11 cellular contexts compared by ENCODE assay signal in genomic region chr4:155629183-155629825, GRCh38. TPM values are rescaled to one million over a fixed set of nuclear protein-coding genes. Genes with fewer than 3 reads are reported as not detected.
A peak's percentile ranks its signal among the peaks of the same experiment; 100 is the strongest.
DNase-seq lines count a peak whose midpoint lies in the region; ATAC-seq and TF ChIP-seq lines count a peak whose summit lies in the region.
"Had no signal": no experiment of that assay in that cellular context is flagged by ENCODE, and none has a peak within 500 bp of the region (broad histone marks: within the 10 kb centered on the region; RNA-seq: fewer than 3 reads in every experiment).

No MANE protein-coding gene starts in this region.

- H3K27ac ChIP-seq in breast epithelium: peak overlapping the region in 1 of 2 donors; percentile 17
- peak overlapping the region; percentile 72 for H3K27ac ChIP-seq in vagina

- H3K27me3 ChIP-seq in breast epithelium: no peaks in the 10 kb centered on the region
- no peaks in the 10 kb centered on the region for H3K27me3 ChIP-seq in vagina

- H3K4me3 ChIP-seq in breast epithelium (no peak overlapping the region), vagina (no peak overlapping the region)

- H3K9me3 Mint-ChIP-seq in MCF 10A (ENCODE audit: unreplicated experiment): peaks cover 2% of the 10 kb centered on the region
- peaks cover 2% of the 10 kb centered on the region for H3K9me3 Mint-ChIP-seq in activated naive CD8-positive, alpha-beta T cell treated with anti-CD3 and anti-CD28 coated beads for 36 hours

- H3K27me3 Mint-ChIP-seq in MCF 10A (ENCODE audit: insufficient read depth, unreplicated experiment): no peaks in the 10 kb centered on the region
- H3K27me3 Mint-ChIP-seq in activated naive CD8-positive, alpha-beta T cell treated with anti-CD3 and anti-CD28 coated beads for 36 hours: peaks cover under 1% of the 10 kb centered on the region

- no peaks in the 10 kb centered on the region for H3K9me3 ChIP-seq in breast epithelium
- no peaks in the 10 kb centered on the region for H3K9me3 ChIP-seq in vagina

- H3K36me3 Mint-ChIP-seq in MCF 10A (ENCODE audit: insufficient read depth, unreplicated experiment): no peaks in the 10 kb centered on the region
- H3K36me3 Mint-ChIP-seq in activated naive CD8-positive, alpha-beta T cell treated with anti-CD3 and anti-CD28 coated beads for 36 hours: no peaks in the 10 kb centered on the region

- H3K36me3 ChIP-seq in breast epithelium (no peaks in the 10 kb centered on the region), vagina (no peaks in the 10 kb centered on the region)

- CTCF ChIA-PET in MCF 10A (lab: Yijun Ruan, JAX): no interaction called here

- no peak for TF ChIP-seq CTCF in MCF 10A (IDR thresholded peaks at IDR 0.05; ENCODE audit: unreplicated experiment)
- TF ChIP-seq CTCF in breast epithelium (IDR thresholded peaks at IDR 0.05): no peak
- no peak for TF ChIP-seq CTCF in vagina (IDR thresholded peaks at IDR 0.05)

- no peak overlapping the region for H3K27ac Mint-ChIP-seq in MCF 10A (ENCODE audit: low read depth, unreplicated experiment)
- H3K27ac Mint-ChIP-seq in activated naive CD8-positive, alpha-beta T cell treated with anti-CD3 and anti-CD28 coated beads for 36 hours: peak overlapping the region; percentile 47

- intact Hi-C loops in MCF 10A (cut with micrococcal nuclease) (no loop called here), breast epithelium (cut with DNase I; ENCODE audit: low total_unique reads) (no loop called here), vagina (cut with DNase I) (no loop called here), Right ventricle myocardium superior (cut with DNase I) (no loop called here)

- H3K4me1 ChIP-seq in breast epithelium (no peaks in the 10 kb centered on the region), vagina (peaks cover 31% of the 10 kb centered on the region)

- POLR2A ChIA-PET in MCF 10A (lab: Yijun Ruan, JAX): interaction anchor here (0.6 to 0.9 kb wide), 3 partner anchors 29 to 471 kb away, joined by 3 to 7 read pairs (median 3); no protein-coding TSS in a partner anchor

- no peaks in the 10 kb centered on the region for H3K4me1 Mint-ChIP-seq in MCF 10A (ENCODE audit: insufficient read depth, unreplicated experiment)
- H3K4me1 Mint-ChIP-seq in activated naive CD8-positive, alpha-beta T cell treated with anti-CD3 and anti-CD28 coated beads for 36 hours: peaks cover 32% of the 10 kb centered on the region

- H3K4me3 Mint-ChIP-seq in MCF 10A (ENCODE audit: unreplicated experiment): no peak overlapping the region
- H3K4me3 Mint-ChIP-seq in activated naive CD8-positive, alpha-beta T cell treated with anti-CD3 and anti-CD28 coated beads for 36 hours: no peak overlapping the region

- no TSS peak for BruUV-seq in MCF 10A (replicated peaks; lab: Mats Ljungman, UMichigan)

- ATAC-seq in HG03432 (IDR thresholded peaks at IDR 0.05; ENCODE audit: unreplicated experiment) (no peak), Right ventricle myocardium superior (ENCODE audit: poor library complexity) (no peak)
- ATAC-seq: left lobe of liver had no signal

- DNase-seq in MCF 10A (ENCODE audit: unreplicated experiment) (peak; percentile 21), breast epithelium (ENCODE audit: low spot score in 2 of 2) (no peak), hepatic stellate cell (ENCODE audit: low spot score) (peak; percentile 14), vagina (ENCODE audit: extremely low spot score in 2 of 2) (no peak), HPDE6-E6E7 (ENCODE audit: extremely low spot score) (no peak), Right ventricle myocardium superior (no peak)
- DNase-seq in activated naive CD8-positive, alpha-beta T cell treated with anti-CD3 and anti-CD28 coated beads for 36 hours: no peak
- DNase-seq: NCI-H1930; stimulated activated CD4-positive, alpha-beta T cell treated with anti-CD3 and anti-CD28 coated beads, Interleukin-2, amount 100 ng/mL, for 48 hours had no signal

- TF ChIP-seq POLR2A in breast epithelium (IDR thresholded peaks at IDR 0.05) (no peak), vagina (IDR thresholded peaks at IDR 0.05) (no peak)

RNA-seq across cellular contexts. Expression of gene GUCY1A1, which starts 37.3 kb away (rescaled TPM):
- 0.34 TPM in 1 of 2 replicates, not detected in the other for total RNA-seq in MCF 10A (2022)
- 10 to 100 TPM in 2 of 3 donors, 1 to 10 TPM in 1; 8.2 to 75.8 (median 57.0) TPM for total RNA-seq in breast epithelium
- total RNA-seq in activated naive CD8-positive, alpha-beta T cell treated with anti-CD3 and anti-CD28 coated beads for 36 hours: under 1 TPM; 0.04 to 0.14 TPM
- 21.6 TPM for total RNA-seq in vagina
- 82.5 TPM for total RNA-seq in Right ventricle myocardium superior

Comparison
In these comparisons a context has a peak if more than half of its experiments do, and no peak if none do; other contexts are left out.
1. DNase-seq: peak in MCF 10A (single experiment) and hepatic stellate cell (single experiment); none in breast epithelium (0 of 2), activated naive CD8-positive, alpha-beta T cell treated with anti-CD3 and anti-CD28 coated beads for 36 hours (single experiment), vagina (0 of 2), HPDE6-E6E7 (single experiment) and Right ventricle myocardium superior (single experiment).